Comparison of ENCODE assay signal across 8 cellular contexts in genomic region chr1:5992034-5992813, GRCh38. TPM values are rescaled to one million over a fixed set of nuclear protein-coding genes. Genes with fewer than 3 reads are reported as not detected.
DNase-seq lines count a peak whose midpoint lies in the region; ATAC-seq and TF ChIP-seq lines count a peak whose summit lies in the region.

Gene NPHP4, minus strand, starts transcription at chr1:5992425. Its CDS starts 6,136 bp downstream, at chr1:5986289.

- DNase-seq in GM13977 (ENCODE audit: low spot score) (peak; percentile 100), NCI-H146 treated with DMSO at 0.1 percent for 48 hours (lab: John Stamatoyannopoulos, UW; ENCODE audit: unreplicated experiment) (peak; percentile 95), T-helper 17 cell (peak; percentile 95 to 98 (median 97)), amygdala (lab: John Stamatoyannopoulos, UW) (peak; percentile 88 to 100 (median 99)), left ventricle myocardium inferior (peak; percentile 100), progenitor cell of endocrine pancreas (ENCODE audit: low spot score, unreplicated experiment) (peak; percentile 100)

- peak within 1 kb of the TSS; percentile 91 for H3K27ac ChIP-seq in left ventricle myocardium inferior (replicated peaks)
- peak within 1 kb of the TSS; percentile 78 for H3K27ac ChIP-seq in urinary bladder (ENCODE audit: low read depth)

- ATAC-seq in HG02870 (IDR thresholded peaks at IDR 0.05; ENCODE audit: unreplicated experiment) = peak; percentile 88
- ATAC-seq in T-helper 17 cell = peak; percentile 90

- peak; percentile 20 for TF ChIP-seq CTCF in GM13977 (IDR thresholded peaks at IDR 0.05; ENCODE audit: extremely low read depth, insufficient read depth, missing control alignments)
- no peak for TF ChIP-seq CTCF in left ventricle myocardium inferior (IDR thresholded peaks at IDR 0.05; ENCODE audit: borderline replicate concordance)
- peak; percentile 16 for TF ChIP-seq CTCF in progenitor cell of endocrine pancreas (IDR thresholded peaks at IDR 0.05; ENCODE audit: unreplicated experiment)

- no peaks in the 10 kb centered on the region for H3K36me3 ChIP-seq in left ventricle myocardium inferior
- H3K36me3 ChIP-seq in urinary bladder (ENCODE audit: insufficient read depth) = no peaks in the 10 kb centered on the region

- peaks cover 37% of the 10 kb centered on the region for H3K4me1 ChIP-seq in left ventricle myocardium inferior
- peaks cover 2% of the 10 kb centered on the region for H3K4me1 ChIP-seq in urinary bladder (ENCODE audit: insufficient read depth)

- WGBS in urinary bladder = under 1% methylated on average over 93 of the region's 93 CpGs

- H3K4me1 Mint-ChIP-seq in T-helper 17 cell (peaks cover 28% of the 10 kb centered on the region), progenitor cell of endocrine pancreas (ENCODE audit: low read depth) (peaks cover 6% of the 10 kb centered on the region)

- H3K27me3 Mint-ChIP-seq in T-helper 17 cell = no peaks in the 10 kb centered on the region
- H3K27me3 Mint-ChIP-seq in progenitor cell of endocrine pancreas = peaks cover 22% of the 10 kb centered on the region

- H3K9me3 ChIP-seq in T-helper 17 cell (ENCODE audit: control insufficient read depth, low read length, poor library complexity, severe bottlenecking) (no peaks in the 10 kb centered on the region), left ventricle myocardium inferior (replicated peaks) (no peaks in the 10 kb centered on the region)

- H3K9me3 Mint-ChIP-seq in progenitor cell of endocrine pancreas (ENCODE audit: low read depth) = no peaks in the 10 kb centered on the region

- in situ Hi-C loops in GM13977 (cut with MboI; ENCODE audit: low pct_unique_long_range_greater_than_20kb, low sequenced_read_pairs, unreplicated experiment) = no loop called here

- H3K4me3 ChIP-seq in left ventricle myocardium inferior (peak within 1 kb of the TSS; percentile 78), urinary bladder (ENCODE audit: low read depth, low read length) (peak within 1 kb of the TSS; percentile 76)

- no peaks in the 10 kb centered on the region for H3K27me3 ChIP-seq in left ventricle myocardium inferior (ENCODE audit: low read depth)

- H3K4me3 Mint-ChIP-seq in T-helper 17 cell = peak within 1 kb of the TSS; percentile 99
- H3K4me3 Mint-ChIP-seq in progenitor cell of endocrine pancreas (ENCODE audit: low read depth) = peak within 1 kb of the TSS; percentile 86

- peak within 1 kb of the TSS; percentile 94 for H3K27ac Mint-ChIP-seq in T-helper 17 cell
- H3K27ac Mint-ChIP-seq in progenitor cell of endocrine pancreas = peak within 1 kb of the TSS; percentile 85

- peaks cover 2% of the 10 kb centered on the region for H3K36me3 Mint-ChIP-seq in T-helper 17 cell (ENCODE audit: low read depth)
- peaks cover 2% of the 10 kb centered on the region for H3K36me3 Mint-ChIP-seq in progenitor cell of endocrine pancreas (ENCODE audit: insufficient read depth)

- intact Hi-C loops in left ventricle myocardium inferior (cut with micrococcal nuclease) = no loop called here

RNA-seq across cellular contexts. Expression of gene NPHP4, which starts in this region (rescaled TPM):
- 10 to 100 TPM in 1 of 2 donors, 1 to 10 TPM in 1; 9.9 to 14.1 TPM for total RNA-seq in T-helper 17 cell
- 3.7 TPM for total RNA-seq in left ventricle myocardium inferior
- total RNA-seq in progenitor cell of endocrine pancreas = 26.6 and 29.9 TPM in 2 replicates
- 6.8 TPM for total RNA-seq in urinary bladder
- polyA plus RNA-seq in urinary bladder = 5.1 TPM

Comparison
In these comparisons a context has a peak if more than half of its experiments do, and no peak if none do; other contexts are left out.
1. Peak in every context shown above with its lines: DNase-seq, ATAC-seq, H3K4me3 ChIP-seq and H3K27ac ChIP-seq.